Comparison of ENCODE assay signal across 1 cellular context in the genomic region with DNA sequence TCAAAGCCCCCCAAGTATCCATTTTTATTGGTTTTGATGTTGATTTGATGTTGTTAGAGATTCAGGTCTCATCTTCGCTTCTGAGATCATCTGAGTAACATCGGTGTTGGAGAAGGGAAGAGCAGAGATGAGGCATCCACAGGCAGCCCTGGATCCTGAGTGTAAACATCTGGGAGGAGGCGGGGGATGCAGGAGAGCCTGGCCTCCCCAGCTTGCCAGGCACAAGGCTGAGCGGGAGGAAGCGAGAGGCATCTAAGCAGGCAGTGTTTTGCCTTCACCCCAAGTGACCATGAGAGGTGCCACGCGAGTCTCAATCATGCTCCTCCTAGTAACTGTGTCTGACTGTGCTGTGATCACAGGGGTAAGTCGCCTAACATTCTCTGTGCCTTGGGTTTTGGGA.
TF ChIP-seq lines count a peak whose summit lies in the region.

A gene with protein sequence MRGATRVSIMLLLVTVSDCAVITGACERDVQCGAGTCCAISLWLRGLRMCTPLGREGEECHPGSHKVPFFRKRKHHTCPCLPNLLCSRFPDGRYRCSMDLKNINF (plus strand): TSS at position 222 of the 400 bp plus-strand sequence. CDS start 68 bp downstream, at position 290.

TF ChIP-seq in GM23338, 12 proteins besides CTCF, POLR2A, EP300 and RAD21 (continued from another document):
- no peak for TF ChIP-seq JUNB (IDR thresholded peaks at IDR 0.05; ENCODE audit: unreplicated experiment)
- no peak for TF ChIP-seq EZH2phosphoT487 (IDR thresholded peaks at IDR 0.05; ENCODE audit: unreplicated experiment)
- TF ChIP-seq CREB1 (CRISPR knock-in tag; IDR thresholded peaks at IDR 0.05; ENCODE audit: low read depth) = no peak
